12 cellular contexts compared by ENCODE assay signal in the genomic region with DNA sequence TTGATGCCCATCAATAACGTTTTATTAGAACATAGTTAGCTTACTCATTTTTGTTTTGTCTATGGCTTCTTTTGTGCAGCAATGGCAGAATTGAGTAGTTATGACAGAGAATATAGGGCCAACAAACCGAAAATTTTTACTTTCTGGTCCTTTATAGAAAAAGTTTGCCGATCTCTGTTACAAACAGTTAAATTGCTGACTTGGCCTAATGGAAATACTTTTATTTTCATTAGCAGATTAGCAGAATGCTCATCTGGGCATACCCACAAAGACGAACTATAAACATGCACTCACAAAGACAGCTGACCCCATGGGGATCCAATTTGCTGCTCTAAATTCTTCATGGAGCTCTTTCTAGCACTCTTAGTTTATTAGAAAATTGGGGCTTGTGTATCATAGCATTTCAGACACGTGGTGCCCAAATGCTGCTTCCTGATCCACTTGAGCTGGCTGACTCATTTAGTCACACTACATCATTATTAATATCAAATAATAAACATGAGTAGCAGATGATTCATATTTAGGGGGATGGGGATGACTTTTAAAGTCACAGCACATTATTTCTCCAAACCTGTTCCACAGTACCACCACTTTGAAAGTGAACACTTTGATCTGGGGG.
DNase-seq lines count a peak whose midpoint lies in the region; ATAC-seq and TF ChIP-seq lines count a peak whose summit lies in the region.
"Had no signal": no experiment of that assay in that cellular context is flagged by ENCODE, and none has a peak within 500 bp of the region (broad histone marks: within the 10 kb centered on the region; RNA-seq: fewer than 3 reads in every experiment).

No MANE protein-coding gene starts in this region.

- H3K4me3 ChIP-seq in osteoblast (ENCODE audit: insufficient read depth, low read length) = no peak overlapping the region

- no peaks in the 10 kb centered on the region for H3K27me3 ChIP-seq in osteoblast (ENCODE audit: insufficient read depth, low read length)

- DNase-seq in EH (ENCODE audit: low read depth) (peak; percentile 78), NCI-H524 (lab: John Stamatoyannopoulos, UW) (peak; percentile 63 to 83), dermis microvascular lymphatic vessel endothelial cell (ENCODE audit: low read depth in 2 of 2) (peak; percentile 25 to 87), osteoblast (ENCODE audit: insufficient read length, low spot score, missing footprints) (peak; percentile 79), GM13977 (ENCODE audit: low spot score) (no peak), T1000 (lab: John Stamatoyannopoulos, UW) (no peak)
- DNase-seq: activated B cell treated with CpG ODN at 0.5 μM for 24 hours, DMS79 treated with DMSO at 0.1 percent for 48 hours, NCI-H187 treated with DMSO at 0.1 percent for 48 hours had no signal

- no peaks in the 10 kb centered on the region for H3K9me3 ChIP-seq in osteoblast (ENCODE audit: low read depth, low read length)

- TF ChIP-seq CTCF in osteoblast (IDR thresholded peaks at IDR 0.05; ENCODE audit: extremely low read depth, low read depth, low read length) (no peak), GM13977 (IDR thresholded peaks at IDR 0.05; ENCODE audit: extremely low read depth, insufficient read depth, missing control alignments) (no peak)

- H3K4me1 ChIP-seq in osteoblast (ENCODE audit: insufficient read depth, low read length) = peaks cover 53% of the 10 kb centered on the region

- H3K79me2 ChIP-seq in osteoblast (ENCODE audit: insufficient read depth, low read length) = no peaks in the 10 kb centered on the region

- peak overlapping the region; percentile 50 for H3K27ac ChIP-seq in osteoblast (ENCODE audit: low read depth, low read length)

- in situ Hi-C loops in GM13977 (cut with MboI; ENCODE audit: low pct_unique_long_range_greater_than_20kb, low sequenced_read_pairs, unreplicated experiment) = no loop called here

- no peaks in the 10 kb centered on the region for H4K20me1 ChIP-seq in osteoblast (ENCODE audit: insufficient read depth, low read length)

- H3K4me2 ChIP-seq in osteoblast (ENCODE audit: insufficient read depth, low read length) = no peak overlapping the region

- no peaks in the 10 kb centered on the region for H3K36me3 ChIP-seq in osteoblast (ENCODE audit: insufficient read depth, low read length)

- ATAC-seq in GM21390 (IDR thresholded peaks at IDR 0.05; ENCODE audit: unreplicated experiment) = no peak
- ATAC-seq in HG02870 (IDR thresholded peaks at IDR 0.05; ENCODE audit: unreplicated experiment) = no peak
- ATAC-seq: Panc1 had no signal

- H2AFZ ChIP-seq in osteoblast (ENCODE audit: low read length) = peak overlapping the region; percentile 46

Comparison
In these comparisons a context has a peak if more than half of its experiments do, and no peak if none do; other contexts are left out.
1. DNase-seq: peak in EH (single experiment), NCI-H524 (2 of 2), dermis microvascular lymphatic vessel endothelial cell (2 of 2) and osteoblast (single experiment); none in GM13977 (single experiment) and T1000 (single experiment).